ENCODE assay signal across 8 cellular contexts in the genomic region with DNA sequence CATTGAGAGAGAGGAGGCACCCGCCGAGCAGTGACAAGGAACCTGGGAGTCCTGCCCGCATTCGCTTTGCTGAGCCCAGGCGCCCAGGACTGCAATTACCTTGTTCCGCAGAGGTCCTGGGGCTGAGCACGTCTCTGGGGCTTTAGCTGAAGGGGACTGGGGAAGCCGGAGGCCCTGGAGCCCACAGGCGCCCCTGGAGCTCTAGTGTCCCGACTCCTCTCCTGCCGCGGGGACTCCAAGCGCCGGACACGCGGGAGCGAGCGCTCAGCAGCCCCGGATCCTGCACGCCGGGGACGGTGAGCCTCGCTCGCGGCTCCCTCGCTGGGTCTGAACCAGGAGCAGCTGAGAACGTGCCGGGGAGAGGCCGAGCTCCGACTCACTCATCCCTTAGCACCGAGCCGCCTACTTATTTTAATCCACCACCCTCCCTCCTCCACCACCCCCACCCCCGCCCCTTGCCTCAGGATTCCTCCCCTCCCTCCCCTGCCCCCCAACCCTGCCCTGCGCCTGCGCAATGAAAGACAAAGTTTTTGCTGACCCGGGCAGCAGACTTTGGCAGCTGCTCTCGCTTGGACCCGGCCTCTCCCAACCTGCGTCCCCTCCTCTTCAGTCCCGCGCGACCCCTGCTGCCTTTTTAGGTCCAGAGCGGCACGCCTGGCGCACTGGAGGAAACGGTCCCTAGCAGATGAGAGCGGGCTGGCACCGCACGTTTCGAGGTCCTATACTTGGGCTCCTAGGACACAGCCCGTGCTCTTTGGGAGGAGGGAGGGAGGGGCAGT. TPM values are rescaled to one million over a fixed set of nuclear protein-coding genes. Genes with fewer than 3 reads are reported as not detected.
A peak's percentile ranks its signal among the peaks of the same experiment; 100 is the strongest.
DNase-seq lines count a peak whose midpoint lies in the region; ATAC-seq and TF ChIP-seq lines count a peak whose summit lies in the region.

A gene (minus strand): TSS at position 382 of the 779 bp plus-strand sequence. CDS start 4,818 bp downstream, outside the sequence.

- H4K91ac ChIP-seq in H9 (ENCODE audit: insufficient read length, low read depth, low read length) = no peak within 1 kb of the TSS

- H3K9me3 ChIP-seq in H9 (ENCODE audit: control insufficient read depth, low read depth, low read length) = no peaks in the 10 kb centered on the region
- H3K9me3 ChIP-seq in esophagus muscularis mucosa = no peaks in the 10 kb centered on the region

- H3K4me2 ChIP-seq in H9 (ENCODE audit: insufficient read depth, insufficient read length, low read length) = peak within 1 kb of the TSS; percentile 69

- no peak within 1 kb of the TSS for H2BK120ac ChIP-seq in H9 (ENCODE audit: low read depth, low read length, poor library complexity, severe bottlenecking)

- peaks cover 25% of the 10 kb centered on the region for H3K23me2 ChIP-seq in H9 (ENCODE audit: insufficient read length, low read depth, low read length, poor library complexity, severe bottlenecking)

- H3K27me3 ChIP-seq in H9 (ENCODE audit: insufficient read depth, low read length) = peaks cover 96% of the 10 kb centered on the region
- peaks cover 0 to 32% (median 0%) of the 10 kb centered on the region in 4 donors for H3K27me3 ChIP-seq in esophagus muscularis mucosa

- no peak within 1 kb of the TSS for H3K23ac ChIP-seq in H9 (ENCODE audit: insufficient read length, low read depth, low read length)

- WGBS in H9 (ENCODE audit: extremely low coverage, insufficient read length, low lambda C conversion rate) = no CpG with 5 or more reads among the region's 51 CpGs
- under 1% methylated on average over 32 of the region's 51 CpGs for WGBS in esophagus muscularis mucosa

- peaks cover 0 to 2% (median 2%) of the 10 kb centered on the region in 4 donors for H3K36me3 ChIP-seq in esophagus muscularis mucosa

- no peaks in the 10 kb centered on the region for H3K79me2 ChIP-seq in H9 (ENCODE audit: insufficient read depth, low read length)

- H3K27me3 Mint-ChIP-seq in H9 (ENCODE audit: low read depth) = peaks cover 99% of the 10 kb centered on the region
- peaks cover 68 to 86% (median 76%) of the 10 kb centered on the region in 3 donors for H3K27me3 Mint-ChIP-seq in naive B cell

- no peak within 1 kb of the TSS; the same call in 1 of the 2 replicates for H2BK15ac ChIP-seq in H9 (ENCODE audit: low read depth, low read length)

- H3K4ac ChIP-seq in H9 (ENCODE audit: low read depth, low read length) = no peak within 1 kb of the TSS

- no peak within 1 kb of the TSS for H3K18ac ChIP-seq in H9 (ENCODE audit: insufficient read length, low read depth, low read length)

- H3K27ac Mint-ChIP-seq in H9 (no peak within 1 kb of the TSS), naive B cell (peak within 1 kb of the TSS in 5 of 6 donors; percentile 69 to 94 (median 83))

- H2BK20ac ChIP-seq in H9 (ENCODE audit: low read depth, low read length, poor library complexity, severe bottlenecking) = no peak within 1 kb of the TSS

- H3K9me3 Mint-ChIP-seq in H9 (no peaks in the 10 kb centered on the region; a peak in 2 of 5 replicates), naive B cell (peaks cover 0 to 9% (median 3%) of the 10 kb centered on the region in 7 donors)

- H3K4me1 Mint-ChIP-seq in H9 = peaks cover 36 to 50% of the 10 kb centered on the region in 2 experiments
- peaks cover 37 to 77% (median 62%) of the 10 kb centered on the region in 3 donors for H3K4me1 Mint-ChIP-seq in naive B cell

- DNase-seq in A172 (ENCODE audit: low spot score) (peak; percentile 49), H9 (peak; percentile 85), SW 1271 (lab: John Stamatoyannopoulos, UW) (peak; percentile 25 to 60), esophagus muscularis mucosa (ENCODE audit: extremely low spot score) (peak; percentile 96), naive B cell (no peak), NCI-H446 (lab: John Stamatoyannopoulos, UW) (no peak), anterior cingulate cortex (lab: John Stamatoyannopoulos, UW) (no peak)

- H4K20me1 ChIP-seq in H9 (ENCODE audit: control insufficient read depth, insufficient read depth, insufficient read length) = no peaks in the 10 kb centered on the region

- H3K4me1 ChIP-seq in H9 (ENCODE audit: insufficient read depth, low read length) (no peaks in the 10 kb centered on the region; the same call in 1 of the 2 replicates), esophagus muscularis mucosa (peaks cover 20 to 87% (median 74%) of the 10 kb centered on the region in 4 donors)

- intact Hi-C loops in esophagus muscularis mucosa (cut with DNase I) = loop anchor here (10.0 kb wide), 1 partner anchor 696 kb away; a partner anchor contains a TSS

- no peak within 1 kb of the TSS; the same call in 1 of the 2 replicates for H3K14ac ChIP-seq in H9 (ENCODE audit: insufficient read depth, low read length)

- no peak within 1 kb of the TSS for H3T11ph ChIP-seq in H9 (ENCODE audit: low read length)

- H3K56ac ChIP-seq in H9 (ENCODE audit: insufficient read length, low read depth, low read length) = no peak within 1 kb of the TSS

- H2AK5ac ChIP-seq in H9 (ENCODE audit: insufficient read length, low read length) = no peak within 1 kb of the TSS

- H3K9ac ChIP-seq in H9 (ENCODE audit: extremely low read depth, insufficient read length, low read length) = no peak within 1 kb of the TSS

- H2BK12ac ChIP-seq in H9 (ENCODE audit: insufficient read length, low read depth, low read length) = no peak within 1 kb of the TSS

- H3K36me3 Mint-ChIP-seq in H9 (ENCODE audit: insufficient read depth in 1 of 3, low read depth in 3 of 3) (no peaks in the 10 kb centered on the region), naive B cell (peaks cover 5 to 6% of the 10 kb centered on the region in 2 donors)

- no peak for TF ChIP-seq CTCF in H9 (conservative IDR thresholded peaks at IDR 0.05)
- no peak for TF ChIP-seq CTCF in esophagus muscularis mucosa (IDR thresholded peaks at IDR 0.05)

- H3K79me1 ChIP-seq in H9 (ENCODE audit: insufficient read depth, low read depth, low read length, poor library complexity, severe bottlenecking) = no peaks in the 10 kb centered on the region

- H3K4me3 ChIP-seq in esophagus muscularis mucosa = peak within 1 kb of the TSS; percentile 75 to 90 (median 84)

- H4K8ac ChIP-seq in H9 (replicated peaks; ENCODE audit: insufficient read length, low read depth, low read length) = no peak within 1 kb of the TSS

- no peak within 1 kb of the TSS for H2BK5ac ChIP-seq in H9 (ENCODE audit: insufficient read length, low read length)

- no peak within 1 kb of the TSS for H3K27ac ChIP-seq in H9 (ENCODE audit: insufficient read length, low read depth, low read length)
- H3K27ac ChIP-seq in esophagus muscularis mucosa (replicated peaks in 1 of 4) = peak within 1 kb of the TSS; percentile 87 to 94 (median 91)

- H2AFZ ChIP-seq in H9 (ENCODE audit: low read length) = no peak within 1 kb of the TSS

- peak; percentile 36 for TF ChIP-seq POLR2A in esophagus muscularis mucosa (IDR thresholded peaks at IDR 0.05; ENCODE audit: low read depth)

- no peak within 1 kb of the TSS for H4K5ac ChIP-seq in H9 (ENCODE audit: insufficient read length, low read depth, low read length)

- ATAC-seq in naive B cell (ENCODE audit: low read depth in 2 of 2) (peak; percentile 27 to 32), HG03108 (IDR thresholded peaks at IDR 0.05; ENCODE audit: unreplicated experiment) (no peak)

- TF ChIP-seq EP300 in esophagus muscularis mucosa (IDR thresholded peaks at IDR 0.05) = no peak

- H3K4me3 Mint-ChIP-seq in H9 (peak within 1 kb of the TSS; percentile 60 to 76), naive B cell (peak within 1 kb of the TSS; percentile 70 to 88 (median 78))

RNA-seq across cellular contexts. Expression of the gene that starts here (rescaled TPM):
- 6.3 and 8.1 TPM in 2 replicates for total RNA-seq in A172 (2014; rRNA removed; shearing (Covaris generic))
- total RNA-seq in H9 (2021) (0.24 and 0.35 TPM in 2 replicates), esophagus muscularis mucosa (10 to 100 TPM; 50.3 to 99.6 (median 74.7) TPM)
- not detected for polyA plus RNA-seq in naive B cell (ENCODE audit: low read depth in 6 of 6)

Comparison
In these comparisons a context has a peak if more than half of its experiments do, and no peak if none do; other contexts are left out.
1. Peak in DNase-seq and H3K4me2 ChIP-seq in H9; RNA of the gene not detected or under 1 TPM.
2. Peak in ATAC-seq in naive B cell; RNA of the gene not detected or under 1 TPM.
3. DNase-seq: peak in A172 (single experiment), SW 1271 (2 of 2) and esophagus muscularis mucosa (single experiment); none in naive B cell (single experiment), NCI-H446 (0 of 2) and anterior cingulate cortex (0 of 58).
4. H3K27ac Mint-ChIP-seq: peak in naive B cell (5 of 6); none in H9 (0 of 3).